25 cellular contexts compared by ENCODE assay signal in the genomic region with DNA sequence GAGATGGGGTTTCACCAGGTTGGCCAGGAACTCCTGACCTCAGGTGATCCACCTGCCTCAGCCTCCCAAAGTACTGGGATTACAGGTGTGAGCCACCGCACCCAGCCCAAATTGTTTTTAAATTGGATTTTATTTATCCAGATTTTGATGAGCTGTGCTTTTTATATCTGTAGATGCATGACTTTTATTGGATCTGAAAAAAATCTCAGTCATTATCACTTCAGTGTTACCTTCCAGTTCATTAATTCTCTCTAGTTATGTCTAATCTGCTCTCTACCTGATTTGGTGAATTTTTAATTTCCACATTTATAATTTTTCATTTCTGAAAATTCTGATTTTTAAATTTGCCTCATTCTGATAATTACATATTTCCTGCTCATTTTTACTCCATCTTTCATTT.
"Had no signal": no experiment of that assay in that cellular context is flagged by ENCODE, and none has a peak within 500 bp of the region (broad histone marks: within the 10 kb centered on the region; RNA-seq: fewer than 3 reads in every experiment).

No MANE protein-coding gene starts in this region.

- H3K4me1 ChIP-seq: colonic mucosa had no signal

- H3K4me3 Mint-ChIP-seq: immature natural killer cell; memory B cell; mesothelial cell of epicardium; natural killer cell treated with Interleukin-12 subunit alpha and Interleukin-12 subunit beta and Interleukin-15 and Interleukin-18, amount 100 ng/mL, for 72 hours; stimulated activated memory B cell treated with anti-CD40 and anti-IgM and Interleukin-4, amounts not matched to agents 10 μg/mL and 1 μg/mL and 100 μg/mL, for 72 hours had no signal

- H3K27me3 ChIP-seq: colonic mucosa, esophagus squamous epithelium, gastroesophageal sphincter, pancreas, stomach, transverse colon had no signal

- ATAC-seq: gastroesophageal sphincter; left cardiac atrium; lower lobe of right lung; natural killer cell treated with Interleukin-12 subunit alpha and Interleukin-12 subunit beta and Interleukin-15 and Interleukin-18, amount 100 ng/mL, for 72 hours; pancreas; right cardiac atrium; stimulated activated memory B cell treated with anti-CD40 and anti-IgM and Interleukin-4, amounts not matched to agents 10 μg/mL and 1 μg/mL and 100 μg/mL, for 72 hours had no signal

- H3K4me3 ChIP-seq: colonic mucosa, esophagus squamous epithelium, gastroesophageal sphincter, left ventricle myocardium inferior, lower lobe of right lung, pancreas, stomach, thoracic aorta, transverse colon had no signal

- H3K36me3 ChIP-seq: colonic mucosa, esophagus squamous epithelium, gastroesophageal sphincter, left ventricle myocardium inferior, lower lobe of right lung, pancreas, stomach, thoracic aorta, transverse colon had no signal

- DNase-seq: colonic mucosa; dermis blood vessel endothelial cell; esophagus squamous epithelium; foreskin fibroblast; immature natural killer cell; kidney; left cardiac atrium; left ventricle myocardium inferior; lower lobe of right lung; occipital lobe; pancreas; right cardiac atrium; stimulated activated CD4-positive, alpha-beta T cell treated with anti-CD3 and anti-CD28 coated beads, Interleukin-15, amount 100 ng/mL, for 24 hours; stimulated activated CD4-positive, alpha-beta T cell treated with anti-CD3 and anti-CD28 coated beads, Interleukin-1b, Interleukin-23, amount 100 ng/mL, for 48 hours; stimulated activated CD4-positive, alpha-beta T cell treated with anti-CD3 and anti-CD28 coated beads, Interleukin-4, amount 100 ng/mL, for 24 hours; stomach; substantia nigra; transverse colon had no signal

- H3K9me3 ChIP-seq: colonic mucosa, gastroesophageal sphincter, pancreas, stomach, transverse colon had no signal

- H3K9me3 Mint-ChIP-seq: natural killer cell treated with Interleukin-12 subunit alpha and Interleukin-12 subunit beta and Interleukin-15 and Interleukin-18, amount 100 ng/mL, for 72 hours; stimulated activated memory B cell treated with anti-CD40 and anti-IgM and Interleukin-4, amounts not matched to agents 10 μg/mL and 1 μg/mL and 100 μg/mL, for 72 hours had no signal

- H3K27ac ChIP-seq: colonic mucosa, esophagus squamous epithelium, gastroesophageal sphincter, left ventricle myocardium inferior, lower lobe of right lung, pancreas, stomach, thoracic aorta, transverse colon had no signal

- H3K27me3 Mint-ChIP-seq: memory B cell; natural killer cell treated with Interleukin-12 subunit alpha and Interleukin-12 subunit beta and Interleukin-15 and Interleukin-18, amount 100 ng/mL, for 72 hours; progenitor cell of endocrine pancreas; stimulated activated memory B cell treated with anti-CD40 and anti-IgM and Interleukin-4, amounts not matched to agents 10 μg/mL and 1 μg/mL and 100 μg/mL, for 72 hours had no signal

- FAIRE-seq: kidney, pancreas had no signal

- H3K27ac Mint-ChIP-seq: immature natural killer cell; memory B cell; mesothelial cell of epicardium; natural killer cell treated with Interleukin-12 subunit alpha and Interleukin-12 subunit beta and Interleukin-15 and Interleukin-18, amount 100 ng/mL, for 72 hours; progenitor cell of endocrine pancreas; stimulated activated memory B cell treated with anti-CD40 and anti-IgM and Interleukin-4, amounts not matched to agents 10 μg/mL and 1 μg/mL and 100 μg/mL, for 72 hours had no signal
